Comparison of ENCODE assay signal across 16 cellular contexts in genomic region chr22:30872282-30873041, GRCh38.
A peak's percentile ranks its signal among the peaks of the same experiment; 100 is the strongest.
DNase-seq lines count a peak whose midpoint lies in the region; ATAC-seq and TF ChIP-seq lines count a peak whose summit lies in the region.
"Had no signal": no experiment of that assay in that cellular context is flagged by ENCODE, and none has a peak within 500 bp of the region (broad histone marks: within the 10 kb centered on the region; RNA-seq: fewer than 3 reads in every experiment).

No MANE protein-coding gene starts in this region.

- no peaks in the 10 kb centered on the region for H3K36me3 Mint-ChIP-seq in endodermal cell (ENCODE audit: low read depth)
- H3K36me3 Mint-ChIP-seq in natural killer cell treated with Interleukin-12 subunit alpha and Interleukin-12 subunit beta and Interleukin-15 and Interleukin-18, amount 100 ng/mL, for 72 hours: no peaks in the 10 kb centered on the region

- H3K9me3 Mint-ChIP-seq in endodermal cell: no peaks in the 10 kb centered on the region
- H3K9me3 Mint-ChIP-seq in natural killer cell treated with Interleukin-12 subunit alpha and Interleukin-12 subunit beta and Interleukin-15 and Interleukin-18, amount 100 ng/mL, for 72 hours: no peaks in the 10 kb centered on the region
- H3K9me3 Mint-ChIP-seq: nephron progenitor cell had no signal

- ATAC-seq in Right ventricle myocardium superior (ENCODE audit: poor library complexity) (no peak), upper lobe of right lung (no peak)
- ATAC-seq in natural killer cell treated with Interleukin-12 subunit alpha and Interleukin-12 subunit beta and Interleukin-15 and Interleukin-18, amount 100 ng/mL, for 72 hours: no peak
- ATAC-seq: left lung had no signal

- no peak overlapping the region for H3K9ac ChIP-seq in endodermal cell (ENCODE audit: extremely low read depth, low read length, poor library complexity, severe bottlenecking)

- H3K9me3 ChIP-seq in endodermal cell (ENCODE audit: control insufficient read depth, low read length) (no peaks in the 10 kb centered on the region), upper lobe of right lung (no peaks in the 10 kb centered on the region)
- H3K9me3 ChIP-seq: breast epithelium, left lung, SJSA1 had no signal

- no peaks in the 10 kb centered on the region for H3K27me3 Mint-ChIP-seq in endodermal cell (ENCODE audit: insufficient read depth)
- H3K27me3 Mint-ChIP-seq in natural killer cell treated with Interleukin-12 subunit alpha and Interleukin-12 subunit beta and Interleukin-15 and Interleukin-18, amount 100 ng/mL, for 72 hours: no peaks in the 10 kb centered on the region

- TF ChIP-seq CTCF in endodermal cell (conservative IDR thresholded peaks at IDR 0.05): no peak
- TF ChIP-seq CTCF in upper lobe of right lung (IDR thresholded peaks at IDR 0.05): no peak
- no peak for TF ChIP-seq CTCF in GM20000 (IDR thresholded peaks at IDR 0.05; ENCODE audit: extremely low read depth, missing control alignments)

- intact Hi-C loops in cardiac septum (cut with DNase I) (no loop called here), Right ventricle myocardium superior (cut with DNase I) (no loop called here), upper lobe of right lung (cut with DNase I) (no loop called here)

- H3K4me1 ChIP-seq in endodermal cell (ENCODE audit: control insufficient read depth, insufficient read depth, low read length) (no peaks in the 10 kb centered on the region), upper lobe of right lung (no peaks in the 10 kb centered on the region)
- H3K4me1 ChIP-seq: breast epithelium, left lung, SJSA1 had no signal

- H3K4me3 Mint-ChIP-seq in endodermal cell: no peak overlapping the region
- H3K4me3 Mint-ChIP-seq in natural killer cell treated with Interleukin-12 subunit alpha and Interleukin-12 subunit beta and Interleukin-15 and Interleukin-18, amount 100 ng/mL, for 72 hours: no peak overlapping the region
- H3K4me3 Mint-ChIP-seq: nephron progenitor cell had no signal

- no peaks in the 10 kb centered on the region for H3K27me3 ChIP-seq in endodermal cell (ENCODE audit: control insufficient read depth, insufficient read depth, low read length, poor library complexity, severe bottlenecking)
- no peaks in the 10 kb centered on the region for H3K27me3 ChIP-seq in upper lobe of right lung
- H3K27me3 ChIP-seq: breast epithelium, left lung, SJSA1 had no signal

- no peak overlapping the region for H3K27ac Mint-ChIP-seq in endodermal cell
- H3K27ac Mint-ChIP-seq in natural killer cell treated with Interleukin-12 subunit alpha and Interleukin-12 subunit beta and Interleukin-15 and Interleukin-18, amount 100 ng/mL, for 72 hours: no peak overlapping the region
- H3K27ac Mint-ChIP-seq: nephron progenitor cell had no signal

- H3K36me3 ChIP-seq in endodermal cell (ENCODE audit: control insufficient read depth, insufficient read depth, low read length) (no peaks in the 10 kb centered on the region), upper lobe of right lung (no peaks in the 10 kb centered on the region)
- H3K36me3 ChIP-seq: breast epithelium, left lung, SJSA1 had no signal

- H3K4me3 ChIP-seq in endodermal cell (ENCODE audit: low read length) (no peak overlapping the region), upper lobe of right lung (no peak overlapping the region)
- H3K4me3 ChIP-seq: breast epithelium, left lung, SJSA1, skin epidermis had no signal

- H3K4me1 Mint-ChIP-seq in endodermal cell: peaks cover 8% of the 10 kb centered on the region
- peaks cover 0 to under 1% of the 10 kb centered on the region in 2 donors for H3K4me1 Mint-ChIP-seq in natural killer cell treated with Interleukin-12 subunit alpha and Interleukin-12 subunit beta and Interleukin-15 and Interleukin-18, amount 100 ng/mL, for 72 hours (ENCODE audit: low read depth in 2 of 2)

- DNase-seq in cardiac septum (ENCODE audit: low spot score): peak; percentile 57
- no peak for DNase-seq in Right ventricle myocardium superior
- DNase-seq in endodermal cell: peak; percentile 41
- DNase-seq in natural killer cell treated with Interleukin-12 subunit alpha and Interleukin-12 subunit beta and Interleukin-15 and Interleukin-18, amount 100 ng/mL, for 72 hours (ENCODE audit: low spot score): peak; percentile 38
- peak; percentile 58 for DNase-seq in upper lobe of right lung
- DNase-seq in middle frontal gyrus (ENCODE audit: extremely low spot score, low spot score): no peak
- no peak for DNase-seq in GM20000 (ENCODE audit: low spot score)
- no peak for DNase-seq in NCI-H345 treated with DMSO at 0.1 percent for 48 hours (lab: John Stamatoyannopoulos, UW; ENCODE audit: unreplicated experiment)
- DNase-seq: activated naive CD4-positive, alpha-beta T cell; DMS153; nephron progenitor cell had no signal

- 85 to 88% methylated on average over 13 to 17 of the region's 17 CpGs for WGBS in endodermal cell (ENCODE audit: insufficient coverage in 1 of 2, insufficient read length in 1 of 2), 2 experiments

- peak overlapping the region; percentile 51 for H3K27ac ChIP-seq in endodermal cell (ENCODE audit: low read depth, low read length)
- H3K27ac ChIP-seq in upper lobe of right lung: no peak overlapping the region
- H3K27ac ChIP-seq: breast epithelium, epithelial cell of prostate, left lung, SJSA1, skin epidermis had no signal

Comparison
In these comparisons a context has a peak if more than half of its experiments do, and no peak if none do; other contexts are left out.
1. DNase-seq: peak in cardiac septum (single experiment), endodermal cell (single experiment), natural killer cell treated with Interleukin-12 subunit alpha and Interleukin-12 subunit beta and Interleukin-15 and Interleukin-18, amount 100 ng/mL, for 72 hours (single experiment) and upper lobe of right lung (single experiment); none in Right ventricle myocardium superior (single experiment), middle frontal gyrus (single experiment), GM20000 (single experiment) and NCI-H345 treated with DMSO at 0.1 percent for 48 hours (single experiment).